ENCODE assay signal across 1 cellular context in the genomic region with DNA sequence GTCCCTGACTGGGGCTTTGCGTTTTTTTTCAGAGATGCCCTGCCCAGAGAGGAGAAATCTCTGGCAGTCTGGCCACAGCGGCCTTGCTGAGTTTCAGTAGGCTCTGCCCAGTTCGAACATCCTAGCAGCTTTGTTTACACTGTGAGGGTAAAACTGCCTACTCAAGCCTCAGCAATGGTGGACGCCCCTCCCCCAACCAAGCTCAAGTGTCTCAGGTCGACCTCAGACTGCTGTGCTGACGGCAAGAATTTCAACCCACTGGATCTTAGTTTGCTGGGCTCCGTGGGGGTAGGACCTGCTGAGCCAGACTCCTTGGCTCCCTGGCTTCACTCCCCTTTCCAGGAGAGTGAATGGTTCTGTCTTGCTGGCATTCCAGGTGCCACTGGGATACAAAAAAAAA.
TF ChIP-seq lines count a peak whose summit lies in the region.

No MANE protein-coding gene starts in this region.

TF ChIP-seq in H1, 55 proteins besides CTCF, POLR2A, EP300 and RAD21:
- TF ChIP-seq MAFK (IDR thresholded peaks at IDR 0.05; ENCODE audit: low read depth, low read length) (peak; percentile 11; the same call in 1 of the 2 replicates), TEAD4 (IDR thresholded peaks at IDR 0.05; ENCODE audit: low read depth, low read length) (no peak), POU5F1 (IDR thresholded peaks at IDR 0.05; ENCODE audit: low read depth, low read length) (no peak), YY1 (IDR thresholded peaks at IDR 0.05; ENCODE audit: low read depth, low read length) (0 out of 2 replicates have a peak, but pooled peaks have one; percentile 69), BRCA1 (IDR thresholded peaks at IDR 0.05; ENCODE audit: low read depth, low read length) (no peak)
- TF ChIP-seq, protein P1, sequence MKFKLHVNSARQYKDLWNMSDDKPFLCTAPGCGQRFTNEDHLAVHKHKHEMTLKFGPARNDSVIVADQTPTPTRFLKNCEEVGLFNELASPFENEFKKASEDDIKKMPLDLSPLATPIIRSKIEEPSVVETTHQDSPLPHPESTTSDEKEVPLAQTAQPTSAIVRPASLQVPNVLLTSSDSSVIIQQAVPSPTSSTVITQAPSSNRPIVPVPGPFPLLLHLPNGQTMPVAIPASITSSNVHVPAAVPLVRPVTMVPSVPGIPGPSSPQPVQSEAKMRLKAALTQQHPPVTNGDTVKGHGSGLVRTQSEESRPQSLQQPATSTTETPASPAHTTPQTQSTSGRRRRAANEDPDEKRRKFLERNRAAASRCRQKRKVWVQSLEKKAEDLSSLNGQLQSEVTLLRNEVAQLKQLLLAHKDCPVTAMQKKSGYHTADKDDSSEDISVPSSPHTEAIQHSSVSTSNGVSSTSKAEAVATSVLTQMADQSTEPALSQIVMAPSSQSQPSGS (IDR thresholded peaks at IDR 0.05; ENCODE audit: low read length), result no peak
